26 cellular contexts compared by ENCODE assay signal in the genomic region with DNA sequence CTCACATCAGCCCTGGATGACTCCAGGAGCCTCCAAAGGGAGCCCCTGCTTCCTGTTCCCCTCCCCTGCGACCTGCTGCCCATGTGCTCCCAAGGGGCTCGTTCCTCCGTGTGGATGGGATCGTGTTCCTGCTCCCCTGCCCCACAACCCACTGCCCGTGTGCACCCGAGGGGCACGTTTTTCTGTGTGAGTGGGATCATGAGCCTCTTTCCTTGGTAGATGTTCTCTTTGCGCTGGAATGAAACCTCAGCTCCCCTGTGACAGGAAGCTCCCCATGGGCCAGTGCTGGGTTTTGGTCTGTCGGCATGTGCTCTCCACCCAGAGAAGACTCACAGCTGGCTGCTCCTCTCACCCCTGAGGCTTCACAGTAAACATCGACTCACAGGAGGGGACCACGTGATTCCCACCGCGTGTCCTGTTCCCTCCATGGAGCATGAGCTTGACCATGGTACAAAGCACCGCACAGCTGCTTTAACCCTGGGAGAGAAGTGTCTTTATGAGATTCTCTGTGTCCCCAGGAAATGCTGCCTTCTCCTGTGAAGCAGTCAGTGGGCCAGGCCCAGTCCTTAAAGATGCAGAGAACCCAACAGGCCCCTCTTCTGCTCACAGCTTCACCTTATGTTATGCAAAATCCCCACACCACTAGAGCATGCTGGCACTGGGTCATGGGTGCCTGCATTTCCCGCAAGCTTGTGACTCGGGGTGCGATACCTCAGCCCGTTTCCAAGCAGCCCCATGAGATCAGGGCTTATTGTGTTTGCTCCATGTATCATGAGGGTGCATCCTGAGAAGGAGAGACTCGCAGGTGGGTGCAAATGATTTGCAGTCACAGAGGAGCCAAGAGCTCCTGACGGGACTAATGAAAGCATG.
A peak's percentile ranks its signal among the peaks of the same experiment; 100 is the strongest.
DNase-seq lines count a peak whose midpoint lies in the region; ATAC-seq, FAIRE-seq and TF ChIP-seq lines count a peak whose summit lies in the region.
"Had no signal": no experiment of that assay in that cellular context is flagged by ENCODE, and none has a peak within 500 bp of the region (broad histone marks: within the 10 kb centered on the region; RNA-seq: fewer than 3 reads in every experiment).

No MANE protein-coding gene starts in this region.

- ATAC-seq in left cardiac atrium (no peak), naive B cell (ENCODE audit: low read depth in 2 of 2) (peak in 1 of 2 donors; percentile 40), gastrocnemius medialis (no peak)
- ATAC-seq: effector memory CD8-positive, alpha-beta T cell; esophagus mucosa; mucosa of descending colon had no signal

- no peak overlapping the region for H3K27ac ChIP-seq in right atrium auricular region
- H3K27ac ChIP-seq in gastrocnemius medialis = no peak overlapping the region
- H3K27ac ChIP-seq: brain microvascular endothelial cell, prostate gland had no signal

- in situ Hi-C loops in gastrocnemius medialis (cut with MboI; ENCODE audit: low sequenced_read_pairs in 4 of 4) = no loop called here

- H3K36me3 ChIP-seq in right atrium auricular region (no peaks in the 10 kb centered on the region), gastrocnemius medialis (no peaks in the 10 kb centered on the region)
- H3K36me3 ChIP-seq: brain microvascular endothelial cell, MG63, prostate gland had no signal

- no peak overlapping the region for H3K4me3 Mint-ChIP-seq in naive B cell
- H3K4me3 Mint-ChIP-seq: CD4-positive, CD25-positive, alpha-beta regulatory T cell; effector memory CD8-positive, alpha-beta T cell had no signal

- H3K27me3 Mint-ChIP-seq in naive B cell = peaks cover under 1 to 34% (median 34%) of the 10 kb centered on the region in 3 donors
- H3K27me3 Mint-ChIP-seq: CD4-positive, CD25-positive, alpha-beta regulatory T cell had no signal

- TF ChIP-seq POLR2A in gastrocnemius medialis (IDR thresholded peaks at IDR 0.05) = no peak

- H3K27me3 ChIP-seq in right atrium auricular region (no peaks in the 10 kb centered on the region), gastrocnemius medialis (peaks cover 4 to 7% (median 4%) of the 10 kb centered on the region in 3 donors)
- H3K27me3 ChIP-seq: brain microvascular endothelial cell, MG63 had no signal

- H3K4me1 ChIP-seq in right atrium auricular region (peaks cover 0 to 13% of the 10 kb centered on the region in 2 donors), gastrocnemius medialis (no peaks in the 10 kb centered on the region)
- H3K4me1 ChIP-seq: prostate gland had no signal

- peaks cover under 1 to 4% (median 2%) of the 10 kb centered on the region in 3 donors for H3K4me1 Mint-ChIP-seq in naive B cell

- intact Hi-C loops in left cardiac atrium (cut with DNase I) (loop anchor here in 1 of 2 donors (10.0 kb wide), 1 partner anchor 328 kb away; a partner anchor contains a TSS), gastrocnemius medialis (cut with DNase I; ENCODE audit: low total_unique reads) (loop anchor here (10.0 kb wide), 1 partner anchor 548 kb away; no protein-coding TSS in a partner anchor)

- H3K9me3 ChIP-seq in right atrium auricular region (no peaks in the 10 kb centered on the region), gastrocnemius medialis (no peaks in the 10 kb centered on the region)
- H3K9me3 ChIP-seq: MG63, mucosa of descending colon, prostate gland had no signal

- H3K4me3 ChIP-seq in right atrium auricular region (no peak overlapping the region), choroid plexus epithelial cell (ENCODE audit: low read depth, low read length) (no peak overlapping the region), gastrocnemius medialis (no peak overlapping the region)
- H3K4me3 ChIP-seq: MG63, mucosa of descending colon, prostate gland had no signal

- H3K36me3 Mint-ChIP-seq in naive B cell = no peaks in the 10 kb centered on the region
- H3K36me3 Mint-ChIP-seq: CD4-positive, CD25-positive, alpha-beta regulatory T cell had no signal

- no peaks in the 10 kb centered on the region for H3K9me3 Mint-ChIP-seq in naive B cell
- H3K9me3 Mint-ChIP-seq: CD4-positive, CD25-positive, alpha-beta regulatory T cell; effector memory CD8-positive, alpha-beta T cell had no signal

- H3K27ac Mint-ChIP-seq in naive B cell = peak overlapping the region in 4 of 6 donors; percentile 20 to 88 (median 73)
- H3K27ac Mint-ChIP-seq: CD4-positive, CD25-positive, alpha-beta regulatory T cell; effector memory CD8-positive, alpha-beta T cell had no signal

- peak; percentile 54 for DNase-seq in right atrium auricular region (ENCODE audit: low spot score)
- DNase-seq in left cardiac atrium = no peak
- DNase-seq in choroid plexus epithelial cell (ENCODE audit: low read depth) = peak; percentile 4
- DNase-seq in naive B cell = no peak
- DNase-seq in ureter (ENCODE audit: low spot score) = peak; percentile 35
- DNase-seq in urothelium cell line (ENCODE audit: low spot score) = no peak
- no peak for DNase-seq in gastrocnemius medialis
- no peak for DNase-seq in SHP77 (lab: John Stamatoyannopoulos, UW)
- DNase-seq: activated CD4-positive, alpha-beta T cell treated with anti-CD3 and anti-CD28 coated beads, Interleukin-2, amount 50 U/mL, for 4 hours; activated naive CD4-positive, alpha-beta T cell treated with Interleukin-2 at 50 U/mL for 16 hours; brain microvascular endothelial cell; CD4-positive, CD25-positive, alpha-beta regulatory T cell; effector memory CD8-positive, alpha-beta T cell; hypothalamus; KBM-7; MG63; mucosa of descending colon; NCI-H1417 treated with DMSO at 0.1 percent for 48 hours; NCI-H2081 treated with DMSO at 0.1 percent for 48 hours; NCI-H82; small intestine; T1000 had no signal

- TF ChIP-seq CTCF in right atrium auricular region (IDR thresholded peaks at IDR 0.05) = no peak
- TF ChIP-seq CTCF in choroid plexus epithelial cell (conservative IDR thresholded peaks at IDR 0.05; ENCODE audit: low read depth, low read length) = no peak
- TF ChIP-seq CTCF in gastrocnemius medialis (IDR thresholded peaks at IDR 0.05 in 4 of 5, conservative IDR thresholded peaks at IDR 0.05 in 1 of 5) = no peak

- no peak for FAIRE-seq in urothelium cell line (lab: Jason Lieb, UNC)
- FAIRE-seq: colon, frontal cortex, small intestine had no signal

Comparison
In these comparisons a context has a peak if more than half of its experiments do, and no peak if none do; other contexts are left out.
1. DNase-seq: peak in right atrium auricular region (single experiment), choroid plexus epithelial cell (single experiment) and ureter (single experiment); none in left cardiac atrium (single experiment), naive B cell (single experiment), urothelium cell line (single experiment), gastrocnemius medialis (0 of 2) and SHP77 (0 of 2).